10 cellular contexts compared by ENCODE assay signal in genomic region chr16:176006-176405, GRCh38. TPM values are rescaled to one million over a fixed set of nuclear protein-coding genes. Genes with fewer than 3 reads are reported as not detected.
DNase-seq lines count a peak whose midpoint lies in the region; ATAC-seq, FAIRE-seq and TF ChIP-seq lines count a peak whose summit lies in the region.
"Not testable (repeated sequence)": the region's sequence is repeated elsewhere in the genome, so short reads cannot be mapped to it uniquely, and the experiment has no call there.
"Had no signal": no experiment of that assay in that cellular context is flagged by ENCODE, and none has a peak within 500 bp of the region (broad histone marks: within the 10 kb centered on the region; RNA-seq: fewer than 3 reads in every experiment).

No MANE protein-coding gene starts in this region.

- not testable (repeated sequence) for H3K9me3 Mint-ChIP-seq in H9; activated T-cell treated with anti-CD3 and anti-CD28 coated beads, Interleukin-2, amount 50 U/mL, for 24 hours; endodermal cell; stimulated activated naive CD8-positive, alpha-beta T cell treated with anti-CD3 and anti-CD28 coated beads, Interleukin-15, Interleukin-2, amounts not matched to agents 100 ng/mL and 50 ng/mL, for 24 hours

- H3K27ac ChIP-seq in H9 (ENCODE audit: insufficient read length, low read depth, low read length); Panc1 (ENCODE audit: low read length); K562 (ENCODE audit: extremely low read depth, low read depth, low read length); endodermal cell (ENCODE audit: low read depth, low read length); left ventricle myocardium inferior (replicated peaks): not testable (repeated sequence)

- H3K23me2 ChIP-seq in H9 (ENCODE audit: insufficient read length, low read depth, low read length, poor library complexity, severe bottlenecking) = not testable (repeated sequence)

- CTCF ChIA-PET in Panc1 (lab: Charles Lee); K562 (lab: Yijun Ruan, JAX; ENCODE audit: low intra/inter-chr PET ratio): not testable (repeated sequence)

- H3K9me1 ChIP-seq in K562 (ENCODE audit: control insufficient read depth, insufficient read depth, low read length) = not testable (repeated sequence)

- not testable (repeated sequence) for H3K18ac ChIP-seq in H9 (ENCODE audit: insufficient read length, low read depth, low read length)

- H3K4me1 ChIP-seq in H9 (ENCODE audit: insufficient read depth, low read length); Panc1 (ENCODE audit: control insufficient read depth, insufficient read depth, low read length); endodermal cell (ENCODE audit: control insufficient read depth, insufficient read depth, low read length); mucosa of descending colon (ENCODE audit: low read depth): not testable (repeated sequence)
- peaks cover 23 to 52% of the 10 kb centered on the region in 2 experiments; a peak in 4 of 5 replicates for H3K4me1 ChIP-seq in K562 (replicated peaks in 1 of 2; ENCODE audit: control insufficient read depth in 2 of 2, insufficient read depth in 2 of 2, low read length in 2 of 2)
- H3K4me1 ChIP-seq in left ventricle myocardium inferior = peaks cover 19% of the 10 kb centered on the region

- not testable (repeated sequence) for H2BK20ac ChIP-seq in H9 (ENCODE audit: low read depth, low read length, poor library complexity, severe bottlenecking)

- H3K79me1 ChIP-seq in H9 (ENCODE audit: insufficient read depth, low read depth, low read length, poor library complexity, severe bottlenecking) = not testable (repeated sequence)

- not testable (repeated sequence) for H3K27ac Mint-ChIP-seq in H9; activated T-cell treated with anti-CD3 and anti-CD28 coated beads, Interleukin-2, amount 50 U/mL, for 24 hours; endodermal cell; stimulated activated naive CD8-positive, alpha-beta T cell treated with anti-CD3 and anti-CD28 coated beads, Interleukin-15, Interleukin-2, amounts not matched to agents 100 ng/mL and 50 ng/mL, for 24 hours

- H2BK12ac ChIP-seq in H9 (ENCODE audit: insufficient read length, low read depth, low read length) = not testable (repeated sequence)

- H3K4me3 Mint-ChIP-seq in H9 (peak overlapping the region; percentile 48 to 67; a peak in 4 of 5 replicates), endodermal cell (peak overlapping the region; percentile 34)
- peak overlapping the region; percentile 25 for H3K4me3 Mint-ChIP-seq in activated T-cell treated with anti-CD3 and anti-CD28 coated beads, Interleukin-2, amount 50 U/mL, for 24 hours
- H3K4me3 Mint-ChIP-seq in stimulated activated naive CD8-positive, alpha-beta T cell treated with anti-CD3 and anti-CD28 coated beads, Interleukin-15, Interleukin-2, amounts not matched to agents 100 ng/mL and 50 ng/mL, for 24 hours = peak overlapping the region; percentile 30

- H3K27me3 Mint-ChIP-seq in H9 (ENCODE audit: low read depth) (peaks cover 77% of the 10 kb centered on the region), endodermal cell (ENCODE audit: insufficient read depth) (peaks cover 77% of the 10 kb centered on the region)
- peaks cover 62% of the 10 kb centered on the region for H3K27me3 Mint-ChIP-seq in activated T-cell treated with anti-CD3 and anti-CD28 coated beads, Interleukin-2, amount 50 U/mL, for 24 hours
- peaks cover 56% of the 10 kb centered on the region for H3K27me3 Mint-ChIP-seq in stimulated activated naive CD8-positive, alpha-beta T cell treated with anti-CD3 and anti-CD28 coated beads, Interleukin-15, Interleukin-2, amounts not matched to agents 100 ng/mL and 50 ng/mL, for 24 hours

- H2BK5ac ChIP-seq in H9 (ENCODE audit: insufficient read length, low read length) = not testable (repeated sequence)

- H3K36me3 ChIP-seq in Panc1 (ENCODE audit: control insufficient read depth, insufficient read depth, low read length); endodermal cell (ENCODE audit: control insufficient read depth, insufficient read depth, low read length); left ventricle myocardium inferior; mucosa of descending colon (ENCODE audit: low read depth): not testable (repeated sequence)
- peaks cover 18% of the 10 kb centered on the region; the same call in 2 of the 3 replicates for H3K36me3 ChIP-seq in K562 (ENCODE audit: control insufficient read depth, insufficient read depth, low read length)

- TF ChIP-seq RAD21 in K562 (CRISPR knock-in tag; conservative IDR thresholded peaks at IDR 0.05 in 1 of 2, IDR thresholded peaks at IDR 0.05 in 1 of 2) = not testable (repeated sequence)

- not testable (repeated sequence) for H4K5ac ChIP-seq in H9 (ENCODE audit: insufficient read length, low read depth, low read length)

- H3K4me2 ChIP-seq in H9 (ENCODE audit: insufficient read depth, insufficient read length, low read length) = not testable (repeated sequence)
- H3K4me2 ChIP-seq in K562 (ENCODE audit: insufficient read depth, low read length) = peak overlapping the region; percentile 37; the same call in 1 of the 2 replicates

- H4K8ac ChIP-seq in H9 (replicated peaks; ENCODE audit: insufficient read length, low read depth, low read length) = not testable (repeated sequence)

- H3K9me3 ChIP-seq in H9 (ENCODE audit: control insufficient read depth, low read depth, low read length); Panc1 (ENCODE audit: control insufficient read depth, insufficient read depth, low read depth, low read length); K562 (replicated peaks; ENCODE audit: control insufficient read depth, insufficient read depth, low read depth, low read length); endodermal cell (ENCODE audit: control insufficient read depth, low read length); left ventricle myocardium inferior (replicated peaks); mucosa of descending colon: not testable (repeated sequence)

- H2BK15ac ChIP-seq in H9 (ENCODE audit: low read depth, low read length) = not testable (repeated sequence)

- not testable (repeated sequence) for H3K23ac ChIP-seq in H9 (ENCODE audit: insufficient read length, low read depth, low read length)

- H3K36me3 Mint-ChIP-seq in H9 (ENCODE audit: insufficient read depth in 1 of 3, low read depth in 3 of 3); activated T-cell treated with anti-CD3 and anti-CD28 coated beads, Interleukin-2, amount 50 U/mL, for 24 hours (ENCODE audit: low read depth); endodermal cell (ENCODE audit: low read depth); stimulated activated naive CD8-positive, alpha-beta T cell treated with anti-CD3 and anti-CD28 coated beads, Interleukin-15, Interleukin-2, amounts not matched to agents 100 ng/mL and 50 ng/mL, for 24 hours (ENCODE audit: low read depth): not testable (repeated sequence)

- H2AK5ac ChIP-seq in H9 (ENCODE audit: insufficient read length, low read length) = not testable (repeated sequence)

- H3K27me3 ChIP-seq in H9 (ENCODE audit: insufficient read depth, low read length) (peaks cover 55% of the 10 kb centered on the region), endodermal cell (ENCODE audit: control insufficient read depth, insufficient read depth, low read length, poor library complexity, severe bottlenecking) (peaks cover 85% of the 10 kb centered on the region), left ventricle myocardium inferior (ENCODE audit: low read depth) (peaks cover 77% of the 10 kb centered on the region)
- H3K27me3 ChIP-seq in Panc1 (ENCODE audit: control insufficient read depth, insufficient read depth, low read length); K562 (ENCODE audit: control insufficient read depth in 2 of 2, insufficient read depth in 2 of 2, low read length in 2 of 2): not testable (repeated sequence)

- not testable (repeated sequence) for H3K79me2 ChIP-seq in H9 (ENCODE audit: insufficient read depth, low read length)
- peaks cover 43% of the 10 kb centered on the region for H3K79me2 ChIP-seq in K562 (ENCODE audit: control insufficient read depth, insufficient read depth, low read length)

- TF ChIP-seq EP300 in K562 (IDR thresholded peaks at IDR 0.05; ENCODE audit: low read length) = not testable (repeated sequence)

- H2AFZ ChIP-seq in H9 (ENCODE audit: low read length); K562 (ENCODE audit: low read depth, low read length): not testable (repeated sequence)

- not testable (repeated sequence) for H3K14ac ChIP-seq in H9 (ENCODE audit: insufficient read depth, low read length)

- H3K9ac ChIP-seq in H9 (ENCODE audit: extremely low read depth, insufficient read length, low read length); endodermal cell (ENCODE audit: extremely low read depth, low read length, poor library complexity, severe bottlenecking): not testable (repeated sequence)
- peak overlapping the region in 1 of 2 experiments; percentile 65; a peak in 1 of 4 replicates for H3K9ac ChIP-seq in K562 (ENCODE audit: insufficient read depth in 1 of 2, low read depth in 2 of 2, low read length in 2 of 2)

- FAIRE-seq in K562 (lab: Jason Lieb, UNC) = not testable (repeated sequence)

- no CpG with 5 or more reads among the region's 39 CpGs for WGBS in H9 (ENCODE audit: extremely low coverage, insufficient read length, low lambda C conversion rate)
- WGBS in K562 (ENCODE audit: insufficient coverage, low coverage, missing lambda C conversion rate) = 1% methylated on average over 13 of the region's 39 CpGs
- WGBS in endodermal cell (ENCODE audit: insufficient coverage in 1 of 2, insufficient read length in 1 of 2), 2 experiments = 1% methylated on average over 11 of the region's 39 CpGs; no CpG with 5 or more reads in 1 of the 2 experiments

- TF ChIP-seq CTCF in H9 (conservative IDR thresholded peaks at IDR 0.05); Panc1 (IDR thresholded peaks at IDR 0.05); K562 (IDR thresholded peaks at IDR 0.05 in 2 of 3, conservative IDR thresholded peaks at IDR 0.05 in 1 of 3; ENCODE audit: insufficient read depth in 2 of 3, low read depth in 1 of 3, low read length in 3 of 3); endodermal cell (conservative IDR thresholded peaks at IDR 0.05); left ventricle myocardium inferior (IDR thresholded peaks at IDR 0.05; ENCODE audit: borderline replicate concordance); mucosa of descending colon (IDR thresholded peaks at IDR 0.05): not testable (repeated sequence)

- not testable (repeated sequence) for H4K20me1 ChIP-seq in H9 (ENCODE audit: control insufficient read depth, insufficient read depth, insufficient read length); K562 (replicated peaks; ENCODE audit: control insufficient read depth, insufficient read depth, low read length)

- POLR2A ChIA-PET in Panc1 (lab: Charles Lee); K562 (lab: Yijun Ruan, JAX): not testable (repeated sequence)

- intact Hi-C loops in Panc1 (cut with micrococcal nuclease; ENCODE audit: unreplicated experiment); K562 (cut with micrococcal nuclease); left ventricle myocardium inferior (cut with micrococcal nuclease); mucosa of descending colon (cut with DNase I, micrococcal nuclease): not testable (repeated sequence)

- not testable (repeated sequence) for H3K4ac ChIP-seq in H9 (ENCODE audit: low read depth, low read length)

- in situ Hi-C loops in Panc1 (cut with HindIII; ENCODE audit: low pct_unique_long_range_greater_than_20kb, low sequenced_read_pairs); K562 (cut with MboI): not testable (repeated sequence)

- H3K56ac ChIP-seq in H9 (ENCODE audit: insufficient read length, low read depth, low read length) = not testable (repeated sequence)

- peaks cover 15 to 20% of the 10 kb centered on the region in 2 experiments for H3K4me1 Mint-ChIP-seq in H9
- peaks cover 23% of the 10 kb centered on the region for H3K4me1 Mint-ChIP-seq in activated T-cell treated with anti-CD3 and anti-CD28 coated beads, Interleukin-2, amount 50 U/mL, for 24 hours (ENCODE audit: low read depth)
- peaks cover 13% of the 10 kb centered on the region for H3K4me1 Mint-ChIP-seq in endodermal cell
- peaks cover 21% of the 10 kb centered on the region for H3K4me1 Mint-ChIP-seq in stimulated activated naive CD8-positive, alpha-beta T cell treated with anti-CD3 and anti-CD28 coated beads, Interleukin-15, Interleukin-2, amounts not matched to agents 100 ng/mL and 50 ng/mL, for 24 hours (ENCODE audit: low read depth)

- DNase-seq in H9; Panc1 (ENCODE audit: low read depth, low spot score); activated T-cell treated with anti-CD3 and anti-CD28 coated beads, Interleukin-2, amount 50 U/mL, for 24 hours; K562 (ENCODE audit: extremely low read depth in 1 of 4, low spot score in 3 of 4); endodermal cell; left ventricle myocardium inferior; mucosa of descending colon: not testable (repeated sequence)

- H3K4me3 ChIP-seq in Panc1 (ENCODE audit: low read depth in 2 of 2, low read length in 2 of 2); K562; endodermal cell (ENCODE audit: low read length); mucosa of descending colon: not testable (repeated sequence)
- H3K4me3 ChIP-seq in left ventricle myocardium inferior = peak overlapping the region; percentile 36

- not testable (repeated sequence) for BruUV-seq in Panc1 (replicated peaks; lab: Mats Ljungman, UMichigan); K562 (replicated peaks; lab: Mats Ljungman, UMichigan)

- not testable (repeated sequence) for TF ChIP-seq POLR2A in K562 (conservative IDR thresholded peaks at IDR 0.05)

- not testable (repeated sequence) for H2BK120ac ChIP-seq in H9 (ENCODE audit: low read depth, low read length, poor library complexity, severe bottlenecking)

- not testable (repeated sequence) for H3T11ph ChIP-seq in H9 (ENCODE audit: low read length)

- not testable (repeated sequence) for H4K91ac ChIP-seq in H9 (ENCODE audit: insufficient read length, low read depth, low read length)

- ATAC-seq in Panc1 = peak; percentile 40
- peak; percentile 4; the same call in 1 of the 3 replicates for ATAC-seq in K562
- peak; percentile 4 for ATAC-seq in mucosa of descending colon

RNA-seq across cellular contexts. Expression of gene HBA1, which starts 0.5 kb away (rescaled TPM):
- total RNA-seq in H9 (2021) (2.0 and 7.2 TPM in 2 replicates), Panc1 (2021; ENCODE audit: unreplicated experiment) (4.4 TPM), K562 (2014; rRNA removed) (833 and 1,312 TPM in 2 replicates), K562 (2014; rRNA removed; fragmentation: Illumina TruSeq; extraction: Trizol) (75.7 and 128 TPM in 2 replicates), K562 (2015; rRNA removed; fragmentation: Illumina TruSeq; extraction: Trizol) (235 and 260 TPM in 2 replicates), K562 (2021) (2,388 and 2,454 TPM in 2 replicates), endodermal cell (1 to 10 TPM in 1 of 2 donors, not detected in 1; 1.1 TPM), left ventricle myocardium inferior (78.7 TPM), mucosa of descending colon (1 to 10 TPM in 2 of 3 donors, not detected in 1; 4.3 to 8.5 TPM)
- polyA plus RNA-seq in Panc1 (2012; ENCODE audit: insufficient read length) = 4.1 TPM
- 48.1 and 106 TPM in 2 replicates for total RNA-seq in K562 (2011; cell fraction: chromatin; rRNA removed; ENCODE audit: low replicate concordance)
- 358 and 373 TPM in 2 replicates for total RNA-seq in K562 (2011; cell fraction: nucleolus; rRNA removed)
- 287 and 376 TPM in 2 replicates for total RNA-seq in K562 (2011; cell fraction: nucleoplasm; rRNA removed)
- polyA plus RNA-seq in K562 (2011; rRNA removed) (225 and 945 TPM in 2 replicates), K562 (2014; fragmentation: Illumina TruSeq; extraction: Trizol) (380 and 1,790 TPM in 2 replicates), K562 (2014; fragmentation: Nextera tagmentation; extraction: Ambion mirVana) (100 to 1,000 TPM; 280 to 426 TPM), K562 (2014; rRNA removed) (1,187 and 1,422 TPM in 2 replicates)
- 1,412 and 5,030 TPM in 2 replicates for polyA plus RNA-seq in K562 (2011; cell fraction: cytosol; rRNA removed)
- polyA plus RNA-seq in K562 (2011; cell fraction: nucleus; rRNA removed) = 376 and 755 TPM in 2 replicates
- polyA plus RNA-seq in K562 (2012) = 890 and 2,659 TPM in 2 replicates
- 234 and 324 TPM in 2 replicates for polyA minus RNA-seq in K562 (2011; rRNA and poly(A)+ RNA removed)
- 1,514 and 1,646 TPM in 2 replicates for polyA minus RNA-seq in K562 (2011; cell fraction: cytosol; rRNA and poly(A)+ RNA removed)
- 170 and 258 TPM in 2 replicates for polyA minus RNA-seq in K562 (2011; cell fraction: nucleus; rRNA and poly(A)+ RNA removed)
- not detected for polyA plus RNA-seq in endodermal cell (2013, experiment 1 of 2)
- polyA plus RNA-seq in endodermal cell (2013, experiment 2 of 2) = not detected
- total RNA-seq: CD4-positive, CD25-positive, alpha-beta regulatory T cell had no signal

RNA-seq across cellular contexts. Expression of gene HBA2, which starts 3.3 kb away (rescaled TPM):
- total RNA-seq in H9 (2021) = 4.3 TPM in 1 of 2 replicates, not detected in the other
- not detected for total RNA-seq in Panc1 (2021; ENCODE audit: unreplicated experiment)
- not detected for polyA plus RNA-seq in Panc1 (2012; ENCODE audit: insufficient read length)
- total RNA-seq in K562 (2011; cell fraction: chromatin; rRNA removed; ENCODE audit: low replicate concordance) = 30.8 and 82.0 TPM in 2 replicates
- 188 and 285 TPM in 2 replicates for total RNA-seq in K562 (2011; cell fraction: nucleolus; rRNA removed)
- 162 and 198 TPM in 2 replicates for total RNA-seq in K562 (2011; cell fraction: nucleoplasm; rRNA removed)
- total RNA-seq in K562 (2014; rRNA removed) = 286 and 525 TPM in 2 replicates
- total RNA-seq in K562 (2014; rRNA removed; fragmentation: Illumina TruSeq; extraction: Trizol) = 21.9 and 40.4 TPM in 2 replicates
- 60.6 and 61.0 TPM in 2 replicates for total RNA-seq in K562 (2015; rRNA removed; fragmentation: Illumina TruSeq; extraction: Trizol)
- 443 and 467 TPM in 2 replicates for total RNA-seq in K562 (2021)
- polyA plus RNA-seq in K562 (2011; rRNA removed) = 144 and 346 TPM in 2 replicates
- polyA plus RNA-seq in K562 (2011; cell fraction: cytosol; rRNA removed) = 625 and 2,736 TPM in 2 replicates
- 266 and 710 TPM in 2 replicates for polyA plus RNA-seq in K562 (2011; cell fraction: nucleus; rRNA removed)
- polyA plus RNA-seq in K562 (2012) = 154 and 603 TPM in 2 replicates
- polyA plus RNA-seq in K562 (2014; fragmentation: Illumina TruSeq; extraction: Trizol) = 106 and 709 TPM in 2 replicates
- 100 to 1,000 TPM; 331 to 366 TPM for polyA plus RNA-seq in K562 (2014; fragmentation: Nextera tagmentation; extraction: Ambion mirVana)
- 670 and 853 TPM in 2 replicates for polyA plus RNA-seq in K562 (2014; rRNA removed)
- 110 and 197 TPM in 2 replicates for polyA minus RNA-seq in K562 (2011; rRNA and poly(A)+ RNA removed)
- 1,122 and 1,215 TPM in 2 replicates for polyA minus RNA-seq in K562 (2011; cell fraction: cytosol; rRNA and poly(A)+ RNA removed)
- polyA minus RNA-seq in K562 (2011; cell fraction: nucleus; rRNA and poly(A)+ RNA removed) = 117 and 158 TPM in 2 replicates
- total RNA-seq in endodermal cell = 1 to 10 TPM in 1 of 2 donors, not detected in 1; 1.2 TPM
- not detected for polyA plus RNA-seq in endodermal cell (2013, experiment 1 of 2)
- polyA plus RNA-seq in endodermal cell (2013, experiment 2 of 2) = not detected
- total RNA-seq in left ventricle myocardium inferior = 59.1 TPM
- 1 to 10 TPM in 2 of 3 donors, not detected in 1; 2.9 to 3.4 TPM for total RNA-seq in mucosa of descending colon
- total RNA-seq: H1 had no signal

RNA-seq across cellular contexts. Expression of gene HBQ1, which starts 4.3 kb away (rescaled TPM):
- total RNA-seq in H9 (2021) (3.5 and 4.4 TPM in 2 replicates), Panc1 (2021; ENCODE audit: unreplicated experiment) (10.4 TPM), K562 (2014; rRNA removed) (190 and 204 TPM in 2 replicates), K562 (2014; rRNA removed; fragmentation: Illumina TruSeq; extraction: Trizol) (1.7 and 2.3 TPM in 2 replicates), K562 (2015; rRNA removed; fragmentation: Illumina TruSeq; extraction: Trizol) (19.8 and 24.0 TPM in 2 replicates), K562 (2021) (89.7 and 102 TPM in 2 replicates), endodermal cell (1 to 10 TPM; 1.2 to 1.3 TPM), left ventricle myocardium inferior (not detected), mucosa of descending colon (not detected)
- 22.1 TPM for polyA plus RNA-seq in Panc1 (2012; ENCODE audit: insufficient read length)
- total RNA-seq in K562 (2011; cell fraction: chromatin; rRNA removed; ENCODE audit: low replicate concordance) = 2.5 and 15.0 TPM in 2 replicates
- 26.7 and 30.4 TPM in 2 replicates for total RNA-seq in K562 (2011; cell fraction: nucleolus; rRNA removed)
- 12.8 and 14.4 TPM in 2 replicates for total RNA-seq in K562 (2011; cell fraction: nucleoplasm; rRNA removed)
- polyA plus RNA-seq in K562 (2011; rRNA removed) (23.1 and 32.6 TPM in 2 replicates), K562 (2014; fragmentation: Illumina TruSeq; extraction: Trizol) (4.8 and 31.2 TPM in 2 replicates), K562 (2014; fragmentation: Nextera tagmentation; extraction: Ambion mirVana) (10 to 100 TPM; 11.1 to 17.9 TPM), K562 (2014; rRNA removed) (151 and 161 TPM in 2 replicates)
- 116 and 521 TPM in 2 replicates for polyA plus RNA-seq in K562 (2011; cell fraction: cytosol; rRNA removed)
- polyA plus RNA-seq in K562 (2011; cell fraction: nucleus; rRNA removed) = 52.1 and 114 TPM in 2 replicates
- polyA plus RNA-seq in K562 (2012) = 65.9 and 71.5 TPM in 2 replicates
- 0.81 and 2.2 TPM in 2 replicates for polyA minus RNA-seq in K562 (2011; rRNA and poly(A)+ RNA removed)
- 8.6 and 9.8 TPM in 2 replicates for polyA minus RNA-seq in K562 (2011; cell fraction: cytosol; rRNA and poly(A)+ RNA removed)
- polyA minus RNA-seq in K562 (2011; cell fraction: nucleus; rRNA and poly(A)+ RNA removed) = 6.5 and 7.7 TPM in 2 replicates
- polyA plus RNA-seq in endodermal cell (2013, experiment 1 of 2) = 0.53 TPM
- polyA plus RNA-seq in endodermal cell (2013, experiment 2 of 2) = not detected
- total RNA-seq: CD4-positive, CD25-positive, alpha-beta regulatory T cell had no signal
- polyA plus RNA-seq: CD4-positive, CD25-positive, alpha-beta regulatory T cell had no signal

RNA-seq across cellular contexts. Expression of gene HBM, which starts 10.2 kb away (rescaled TPM):
- not detected in 2 replicates for total RNA-seq in H9 (2021)
- not detected for total RNA-seq in Panc1 (2021; ENCODE audit: unreplicated experiment)
- not detected for polyA plus RNA-seq in Panc1 (2012; ENCODE audit: insufficient read length)
- total RNA-seq in K562 (2011; cell fraction: chromatin; rRNA removed; ENCODE audit: low replicate concordance) = not detected in 2 replicates
- total RNA-seq in K562 (2011; cell fraction: nucleolus; rRNA removed) = not detected in 2 replicates
- not detected in 2 replicates for total RNA-seq in K562 (2011; cell fraction: nucleoplasm; rRNA removed)
- total RNA-seq in K562 (2014; rRNA removed) = not detected in 2 replicates
- not detected in 2 replicates for total RNA-seq in K562 (2014; rRNA removed; fragmentation: Illumina TruSeq; extraction: Trizol)
- not detected in 2 replicates for total RNA-seq in K562 (2015; rRNA removed; fragmentation: Illumina TruSeq; extraction: Trizol)
- not detected in 2 replicates for total RNA-seq in K562 (2021)
- polyA plus RNA-seq in K562 (2011; rRNA removed) = not detected in 2 replicates
- polyA plus RNA-seq in K562 (2011; cell fraction: cytosol; rRNA removed) = 1.2 TPM in 1 of 2 replicates, not detected in the other
- not detected in 2 replicates for polyA plus RNA-seq in K562 (2011; cell fraction: nucleus; rRNA removed)
- polyA plus RNA-seq in K562 (2012) = not detected in 2 replicates
- polyA plus RNA-seq in K562 (2014; fragmentation: Illumina TruSeq; extraction: Trizol) = not detected in 2 replicates
- not detected for polyA plus RNA-seq in K562 (2014; fragmentation: Nextera tagmentation; extraction: Ambion mirVana)
- not detected in 2 replicates for polyA plus RNA-seq in K562 (2014; rRNA removed)
- polyA minus RNA-seq in K562 (2011; rRNA and poly(A)+ RNA removed) = not detected in 2 replicates
- polyA minus RNA-seq in K562 (2011; cell fraction: cytosol; rRNA and poly(A)+ RNA removed) = not detected in 2 replicates
- polyA minus RNA-seq in K562 (2011; cell fraction: nucleus; rRNA and poly(A)+ RNA removed) = not detected in 2 replicates
- total RNA-seq in endodermal cell = not detected
- not detected for polyA plus RNA-seq in endodermal cell (2013, experiment 1 of 2)
- not detected for polyA plus RNA-seq in endodermal cell (2013, experiment 2 of 2)
- total RNA-seq in left ventricle myocardium inferior = not detected
- total RNA-seq in mucosa of descending colon = not detected
- total RNA-seq: CD4-positive, CD25-positive, alpha-beta regulatory T cell; H1 had no signal
- polyA plus RNA-seq: CD4-positive, CD25-positive, alpha-beta regulatory T cell had no signal

RNA-seq across cellular contexts. Expression of gene HBZ, which starts 23.6 kb away (rescaled TPM):
- total RNA-seq in H9 (2021) (not detected in 2 replicates), Panc1 (2021; ENCODE audit: unreplicated experiment) (1.1 TPM), K562 (2014; rRNA removed) (207 and 227 TPM in 2 replicates), K562 (2014; rRNA removed; fragmentation: Illumina TruSeq; extraction: Trizol) (35.6 and 63.2 TPM in 2 replicates), K562 (2015; rRNA removed; fragmentation: Illumina TruSeq; extraction: Trizol) (53.5 and 58.0 TPM in 2 replicates), K562 (2021) (480 and 495 TPM in 2 replicates), endodermal cell (not detected), left ventricle myocardium inferior (not detected), mucosa of descending colon (under 1 TPM in 1 of 3 donors, not detected in 2; 0.41 TPM)
- polyA plus RNA-seq in Panc1 (2012; ENCODE audit: insufficient read length) = not detected
- 24.8 and 31.8 TPM in 2 replicates for total RNA-seq in K562 (2011; cell fraction: chromatin; rRNA removed; ENCODE audit: low replicate concordance)
- total RNA-seq in K562 (2011; cell fraction: nucleolus; rRNA removed) = 215 and 289 TPM in 2 replicates
- total RNA-seq in K562 (2011; cell fraction: nucleoplasm; rRNA removed) = 142 and 150 TPM in 2 replicates
- polyA plus RNA-seq in K562 (2011; rRNA removed) (610 and 640 TPM in 2 replicates), K562 (2014; fragmentation: Illumina TruSeq; extraction: Trizol) (101 and 278 TPM in 2 replicates), K562 (2014; fragmentation: Nextera tagmentation; extraction: Ambion mirVana) (100 to 1,000 TPM in 1 of 2 experiments, 10 to 100 TPM in 1; 80.7 to 113 TPM), K562 (2014; rRNA removed) (365 and 410 TPM in 2 replicates)
- polyA plus RNA-seq in K562 (2011; cell fraction: cytosol; rRNA removed) = 883 and 4,551 TPM in 2 replicates
- 162 and 437 TPM in 2 replicates for polyA plus RNA-seq in K562 (2011; cell fraction: nucleus; rRNA removed)
- polyA plus RNA-seq in K562 (2012) = 135 and 513 TPM in 2 replicates
- polyA minus RNA-seq in K562 (2011; rRNA and poly(A)+ RNA removed) = 45.2 and 140 TPM in 2 replicates
- polyA minus RNA-seq in K562 (2011; cell fraction: cytosol; rRNA and poly(A)+ RNA removed) = 516 and 634 TPM in 2 replicates
- polyA minus RNA-seq in K562 (2011; cell fraction: nucleus; rRNA and poly(A)+ RNA removed) = 180 and 270 TPM in 2 replicates
- polyA plus RNA-seq in endodermal cell (2013, experiment 1 of 2) = not detected
- not detected for polyA plus RNA-seq in endodermal cell (2013, experiment 2 of 2)
- total RNA-seq: CD4-positive, CD25-positive, alpha-beta regulatory T cell; H1 had no signal
- polyA plus RNA-seq: CD4-positive, CD25-positive, alpha-beta regulatory T cell had no signal
